Comparison of ENCODE assay signal across 1 cellular context in the genomic region with DNA sequence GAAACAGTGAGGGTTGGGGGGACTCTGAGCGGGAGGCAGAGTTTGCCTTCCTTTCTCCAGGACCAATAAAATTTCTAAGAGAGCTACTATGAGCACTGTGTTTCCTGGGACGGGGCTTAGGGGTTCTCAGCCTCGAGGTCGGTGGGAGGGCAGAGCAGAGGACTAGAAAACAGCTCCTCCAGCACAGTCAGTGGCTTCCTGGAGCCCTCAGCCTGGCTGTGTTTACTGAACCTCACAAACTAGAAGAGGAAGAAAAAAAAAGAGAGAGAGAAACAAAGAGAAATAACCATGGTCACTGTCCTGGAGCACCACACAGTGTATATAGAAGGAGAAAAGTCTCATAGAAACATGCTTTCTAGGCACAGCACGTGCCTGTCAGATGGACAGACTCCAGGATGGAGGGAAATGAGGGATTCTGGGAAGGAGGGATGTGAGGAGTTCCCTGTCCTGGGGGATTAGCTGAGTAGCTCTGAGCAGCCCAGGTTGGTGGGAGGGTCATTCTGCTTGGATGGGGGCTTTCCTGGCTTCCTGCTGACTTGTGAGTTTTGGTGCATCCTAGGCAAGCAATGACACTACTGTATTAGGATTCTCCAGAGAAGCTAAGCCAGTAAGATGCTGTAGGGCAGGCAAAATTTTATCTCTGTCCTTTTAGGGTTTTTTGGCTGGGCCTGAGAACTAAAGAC.
TF ChIP-seq lines count a peak whose summit lies in the region.

No MANE protein-coding gene starts in this region.

TF ChIP-seq in GM23338, 12 proteins besides CTCF, POLR2A, EP300 and RAD21:
- TF ChIP-seq, protein P1, sequence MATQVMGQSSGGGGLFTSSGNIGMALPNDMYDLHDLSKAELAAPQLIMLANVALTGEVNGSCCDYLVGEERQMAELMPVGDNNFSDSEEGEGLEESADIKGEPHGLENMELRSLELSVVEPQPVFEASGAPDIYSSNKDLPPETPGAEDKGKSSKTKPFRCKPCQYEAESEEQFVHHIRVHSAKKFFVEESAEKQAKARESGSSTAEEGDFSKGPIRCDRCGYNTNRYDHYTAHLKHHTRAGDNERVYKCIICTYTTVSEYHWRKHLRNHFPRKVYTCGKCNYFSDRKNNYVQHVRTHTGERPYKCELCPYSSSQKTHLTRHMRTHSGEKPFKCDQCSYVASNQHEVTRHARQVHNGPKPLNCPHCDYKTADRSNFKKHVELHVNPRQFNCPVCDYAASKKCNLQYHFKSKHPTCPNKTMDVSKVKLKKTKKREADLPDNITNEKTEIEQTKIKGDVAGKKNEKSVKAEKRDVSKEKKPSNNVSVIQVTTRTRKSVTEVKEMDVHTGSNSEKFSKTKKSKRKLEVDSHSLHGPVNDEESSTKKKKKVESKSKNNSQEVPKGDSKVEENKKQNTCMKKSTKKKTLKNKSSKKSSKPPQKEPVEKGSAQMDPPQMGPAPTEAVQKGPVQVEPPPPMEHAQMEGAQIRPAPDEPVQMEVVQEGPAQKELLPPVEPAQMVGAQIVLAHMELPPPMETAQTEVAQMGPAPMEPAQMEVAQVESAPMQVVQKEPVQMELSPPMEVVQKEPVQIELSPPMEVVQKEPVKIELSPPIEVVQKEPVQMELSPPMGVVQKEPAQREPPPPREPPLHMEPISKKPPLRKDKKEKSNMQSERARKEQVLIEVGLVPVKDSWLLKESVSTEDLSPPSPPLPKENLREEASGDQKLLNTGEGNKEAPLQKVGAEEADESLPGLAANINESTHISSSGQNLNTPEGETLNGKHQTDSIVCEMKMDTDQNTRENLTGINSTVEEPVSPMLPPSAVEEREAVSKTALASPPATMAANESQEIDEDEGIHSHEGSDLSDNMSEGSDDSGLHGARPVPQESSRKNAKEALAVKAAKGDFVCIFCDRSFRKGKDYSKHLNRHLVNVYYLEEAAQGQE (IDR thresholded peaks at IDR 0.05; ENCODE audit: unreplicated experiment), result no peak
- TF ChIP-seq, protein P2, sequence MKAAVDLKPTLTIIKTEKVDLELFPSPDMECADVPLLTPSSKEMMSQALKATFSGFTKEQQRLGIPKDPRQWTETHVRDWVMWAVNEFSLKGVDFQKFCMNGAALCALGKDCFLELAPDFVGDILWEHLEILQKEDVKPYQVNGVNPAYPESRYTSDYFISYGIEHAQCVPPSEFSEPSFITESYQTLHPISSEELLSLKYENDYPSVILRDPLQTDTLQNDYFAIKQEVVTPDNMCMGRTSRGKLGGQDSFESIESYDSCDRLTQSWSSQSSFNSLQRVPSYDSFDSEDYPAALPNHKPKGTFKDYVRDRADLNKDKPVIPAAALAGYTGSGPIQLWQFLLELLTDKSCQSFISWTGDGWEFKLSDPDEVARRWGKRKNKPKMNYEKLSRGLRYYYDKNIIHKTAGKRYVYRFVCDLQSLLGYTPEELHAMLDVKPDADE (IDR thresholded peaks at IDR 0.05), result no peak
- TF ChIP-seq ZNF331 (CRISPR knock-in tag; IDR thresholded peaks at IDR 0.05; ENCODE audit: low read depth) (no peak), POLR2AphosphoS5 (IDR thresholded peaks at IDR 0.05; ENCODE audit: low read depth) (no peak), STAT1 (IDR thresholded peaks at IDR 0.05; ENCODE audit: unreplicated experiment) (no peak), JUNB (IDR thresholded peaks at IDR 0.05; ENCODE audit: unreplicated experiment) (no peak), CREB1 (CRISPR knock-in tag; IDR thresholded peaks at IDR 0.05; ENCODE audit: low read depth) (no peak), ZNF114 (CRISPR knock-in tag; IDR thresholded peaks at IDR 0.05) (no peak), EZH2phosphoT487 (IDR thresholded peaks at IDR 0.05; ENCODE audit: unreplicated experiment) (no peak), NANOG (IDR thresholded peaks at IDR 0.05; ENCODE audit: borderline replicate concordance) (no peak), EZH2 (IDR thresholded peaks at IDR 0.05; ENCODE audit: low read depth, unreplicated experiment) (no peak)
- TF ChIP-seq, protein P3, sequence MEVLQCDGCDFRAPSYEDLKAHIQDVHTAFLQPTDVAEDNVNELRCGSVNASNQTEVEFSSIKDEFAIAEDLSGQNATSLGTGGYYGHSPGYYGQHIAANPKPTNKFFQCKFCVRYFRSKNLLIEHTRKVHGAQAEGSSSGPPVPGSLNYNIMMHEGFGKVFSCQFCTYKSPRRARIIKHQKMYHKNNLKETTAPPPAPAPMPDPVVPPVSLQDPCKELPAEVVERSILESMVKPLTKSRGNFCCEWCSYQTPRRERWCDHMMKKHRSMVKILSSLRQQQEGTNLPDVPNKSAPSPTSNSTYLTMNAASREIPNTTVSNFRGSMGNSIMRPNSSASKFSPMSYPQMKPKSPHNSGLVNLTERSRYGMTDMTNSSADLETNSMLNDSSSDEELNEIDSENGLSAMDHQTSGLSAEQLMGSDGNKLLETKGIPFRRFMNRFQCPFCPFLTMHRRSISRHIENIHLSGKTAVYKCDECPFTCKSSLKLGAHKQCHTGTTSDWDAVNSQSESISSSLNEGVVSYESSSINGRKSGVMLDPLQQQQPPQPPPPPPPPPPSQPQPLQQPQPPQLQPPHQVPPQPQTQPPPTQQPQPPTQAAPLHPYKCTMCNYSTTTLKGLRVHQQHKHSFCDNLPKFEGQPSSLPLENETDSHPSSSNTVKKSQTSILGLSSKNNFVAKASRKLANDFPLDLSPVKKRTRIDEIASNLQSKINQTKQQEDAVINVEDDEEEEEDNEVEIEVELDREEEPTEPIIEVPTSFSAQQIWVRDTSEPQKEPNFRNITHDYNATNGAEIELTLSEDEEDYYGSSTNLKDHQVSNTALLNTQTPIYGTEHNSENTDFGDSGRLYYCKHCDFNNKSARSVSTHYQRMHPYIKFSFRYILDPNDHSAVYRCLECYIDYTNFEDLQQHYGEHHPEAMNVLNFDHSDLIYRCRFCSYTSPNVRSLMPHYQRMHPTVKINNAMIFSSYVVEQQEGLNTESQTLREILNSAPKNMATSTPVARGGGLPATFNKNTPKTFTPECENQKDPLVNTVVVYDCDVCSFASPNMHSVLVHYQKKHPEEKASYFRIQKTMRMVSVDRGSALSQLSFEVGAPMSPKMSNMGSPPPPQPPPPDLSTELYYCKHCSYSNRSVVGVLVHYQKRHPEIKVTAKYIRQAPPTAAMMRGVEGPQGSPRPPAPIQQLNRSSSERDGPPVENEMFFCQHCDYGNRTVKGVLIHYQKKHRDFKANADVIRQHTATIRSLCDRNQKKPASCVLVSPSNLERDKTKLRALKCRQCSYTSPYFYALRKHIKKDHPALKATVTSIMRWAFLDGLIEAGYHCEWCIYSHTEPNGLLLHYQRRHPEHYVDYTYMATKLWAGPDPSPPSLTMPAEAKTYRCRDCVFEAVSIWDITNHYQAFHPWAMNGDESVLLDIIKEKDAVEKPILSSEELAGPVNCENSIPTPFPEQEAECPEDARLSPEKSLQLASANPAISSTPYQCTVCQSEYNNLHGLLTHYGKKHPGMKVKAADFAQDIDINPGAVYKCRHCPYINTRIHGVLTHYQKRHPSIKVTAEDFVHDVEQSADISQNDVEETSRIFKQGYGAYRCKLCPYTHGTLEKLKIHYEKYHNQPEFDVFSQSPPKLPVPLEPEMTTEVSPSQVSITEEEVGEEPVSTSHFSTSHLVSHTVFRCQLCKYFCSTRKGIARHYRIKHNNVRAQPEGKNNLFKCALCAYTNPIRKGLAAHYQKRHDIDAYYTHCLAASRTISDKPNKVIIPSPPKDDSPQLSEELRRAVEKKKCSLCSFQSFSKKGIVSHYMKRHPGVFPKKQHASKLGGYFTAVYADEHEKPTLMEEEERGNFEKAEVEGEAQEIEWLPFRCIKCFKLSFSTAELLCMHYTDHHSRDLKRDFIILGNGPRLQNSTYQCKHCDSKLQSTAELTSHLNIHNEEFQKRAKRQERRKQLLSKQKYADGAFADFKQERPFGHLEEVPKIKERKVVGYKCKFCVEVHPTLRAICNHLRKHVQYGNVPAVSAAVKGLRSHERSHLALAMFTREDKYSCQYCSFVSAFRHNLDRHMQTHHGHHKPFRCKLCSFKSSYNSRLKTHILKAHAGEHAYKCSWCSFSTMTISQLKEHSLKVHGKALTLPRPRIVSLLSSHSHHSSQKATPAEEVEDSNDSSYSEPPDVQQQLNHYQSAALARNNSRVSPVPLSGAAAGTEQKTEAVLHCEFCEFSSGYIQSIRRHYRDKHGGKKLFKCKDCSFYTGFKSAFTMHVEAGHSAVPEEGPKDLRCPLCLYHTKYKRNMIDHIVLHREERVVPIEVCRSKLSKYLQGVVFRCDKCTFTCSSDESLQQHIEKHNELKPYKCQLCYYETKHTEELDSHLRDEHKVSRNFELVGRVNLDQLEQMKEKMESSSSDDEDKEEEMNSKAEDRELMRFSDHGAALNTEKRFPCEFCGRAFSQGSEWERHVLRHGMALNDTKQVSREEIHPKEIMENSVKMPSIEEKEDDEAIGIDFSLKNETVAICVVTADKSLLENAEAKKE (CRISPR knock-in tag; IDR thresholded peaks at IDR 0.05), result no peak
